Comparison of ENCODE assay signal across 8 cellular contexts in genomic region chr10:95741807-95742528, GRCh38. TPM values are rescaled to one million over a fixed set of nuclear protein-coding genes. Genes with fewer than 3 reads are reported as not detected.
DNase-seq lines count a peak whose midpoint lies in the region; ATAC-seq, FAIRE-seq and TF ChIP-seq lines count a peak whose summit lies in the region.

No MANE protein-coding gene starts in this region.

- H3K27me3 ChIP-seq in lung (ENCODE audit: control insufficient read depth, insufficient read depth) = no peaks in the 10 kb centered on the region

- DNase-seq in NCI-H1092 treated with DMSO at 0.1 percent for 48 hours (lab: John Stamatoyannopoulos, UW) = peak; percentile 3
- no peak for DNase-seq in NCI-H1092 (lab: John Stamatoyannopoulos, UW)
- DNase-seq in astrocyte of the hippocampus (ENCODE audit: low read depth, low spot score) = peak; percentile 37
- DNase-seq in lung (ENCODE audit: low spot score) = no peak
- DNase-seq in EL = no peak
- no peak for DNase-seq in HTR-8/SVneo (ENCODE audit: insufficient read length, low spot score)
- no peak for DNase-seq in HK-2 (ENCODE audit: unreplicated experiment)

- H3K36me3 ChIP-seq in lung (ENCODE audit: control insufficient read depth in 2 of 2, insufficient read depth in 2 of 2, low read length in 2 of 2) = no peaks in the 10 kb centered on the region

- H3K27ac ChIP-seq in lung (ENCODE audit: low read depth in 1 of 2, low read length in 1 of 2) = peak overlapping the region; percentile 52 to 70

- H3K9me3 ChIP-seq in lung (ENCODE audit: control insufficient read depth in 2 of 2, insufficient read depth in 1 of 2, low read length in 1 of 2) = peaks cover 0 to 2% of the 10 kb centered on the region in 2 donors

- peak; percentile 53 for ATAC-seq in HG03064 (IDR thresholded peaks at IDR 0.05; ENCODE audit: low read depth, unreplicated experiment)
- peak; percentile 58 for ATAC-seq in lung (ENCODE audit: insufficient read depth, low FRiP score)

- no peak for TF ChIP-seq CTCF in lung (IDR thresholded peaks at IDR 0.05; ENCODE audit: control extremely low read depth, extremely low read depth)

- no peak for FAIRE-seq in HTR-8/SVneo (lab: Jason Lieb, UNC)

- 12 to 24% methylated on average over 6 of the region's 6 CpGs for WGBS in lung, 2 donors

- no peak overlapping the region for H3K4me3 ChIP-seq in lung

- peaks cover 0 to 2% of the 10 kb centered on the region in 2 donors for H3K4me1 ChIP-seq in lung (ENCODE audit: control insufficient read depth in 2 of 2, insufficient read depth in 2 of 2, low read length in 2 of 2)

RNA-seq across cellular contexts. Expression of gene ENTPD1, which starts 14.0 kb away (rescaled TPM):
- total RNA-seq in lung = 10 to 100 TPM; 20.9 to 46.6 TPM
- 10 to 100 TPM in 1 of 2 donors, 1 to 10 TPM in 1; 5.5 to 15.6 TPM for polyA plus RNA-seq in lung

RNA-seq across cellular contexts. Expression of gene TCTN3, which starts 48.2 kb away (rescaled TPM):
- total RNA-seq in lung = 10 to 100 TPM; 38.1 to 43.2 TPM
- 10 to 100 TPM; 13.1 to 21.4 TPM for polyA plus RNA-seq in lung

Comparison
In these comparisons a context has a peak if more than half of its experiments do, and no peak if none do; other contexts are left out.
1. DNase-seq: peak in NCI-H1092 treated with DMSO at 0.1 percent for 48 hours (single experiment) and astrocyte of the hippocampus (single experiment); none in NCI-H1092 (single experiment), lung (single experiment), EL (single experiment), HTR-8/SVneo (single experiment) and HK-2 (single experiment).